9 cellular contexts compared by ENCODE assay signal in the genomic region with DNA sequence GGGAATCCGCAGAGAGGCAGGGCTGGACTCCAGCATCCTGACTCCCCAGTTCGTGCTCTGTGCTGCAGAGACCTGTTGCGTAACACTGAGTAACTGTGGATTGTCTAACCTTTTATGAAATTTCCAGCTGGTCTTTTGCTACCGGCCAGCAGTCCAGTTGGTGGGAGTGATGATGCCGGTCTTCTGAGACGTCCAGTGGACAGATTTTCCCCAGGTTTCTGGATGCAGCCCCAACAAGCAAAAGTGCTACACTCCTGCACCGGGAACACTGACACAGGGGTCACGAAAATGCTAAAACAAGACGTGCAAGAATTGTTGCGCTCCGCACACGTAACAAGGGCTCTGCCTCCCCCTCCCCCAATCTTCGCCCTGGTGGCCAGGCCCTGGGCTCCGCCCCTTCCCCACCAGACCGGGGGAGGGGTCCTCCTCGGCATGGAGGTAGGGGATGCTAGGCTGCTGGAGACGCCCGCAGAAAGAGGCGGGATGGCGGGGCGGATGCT. TPM values are rescaled to one million over a fixed set of nuclear protein-coding genes. Genes with fewer than 3 reads are reported as not detected.
DNase-seq lines count a peak whose midpoint lies in the region; ATAC-seq, FAIRE-seq and TF ChIP-seq lines count a peak whose summit lies in the region.
"Had no signal": no experiment of that assay in that cellular context is flagged by ENCODE, and none has a peak within 500 bp of the region (broad histone marks: within the 10 kb centered on the region; RNA-seq: fewer than 3 reads in every experiment).

No MANE protein-coding gene starts in this region.

- H3K9ac ChIP-seq in astrocyte (ENCODE audit: low read length) (peak overlapping the region; percentile 97), smooth muscle cell (ENCODE audit: low read depth) (peak overlapping the region; percentile 97)

- peaks cover 16% of the 10 kb centered on the region for H3K4me1 Mint-ChIP-seq in CD4-positive, alpha-beta T cell (ENCODE audit: low read depth)
- peaks cover 32% of the 10 kb centered on the region for H3K4me1 Mint-ChIP-seq in astrocyte (ENCODE audit: low read depth, unreplicated experiment)

- no peaks in the 10 kb centered on the region for H3K9me3 ChIP-seq in CD4-positive, alpha-beta T cell (ENCODE audit: control insufficient read depth, low read length)
- H3K9me3 ChIP-seq in astrocyte (ENCODE audit: insufficient read depth, low read depth, low read length) (no peaks in the 10 kb centered on the region), smooth muscle cell (replicated peaks; ENCODE audit: low read depth) (no peaks in the 10 kb centered on the region)

- H3K4me2 ChIP-seq in astrocyte (ENCODE audit: low read length) (peak overlapping the region; percentile 99), smooth muscle cell (peak overlapping the region; percentile 83)

- H3K79me2 ChIP-seq in astrocyte (ENCODE audit: insufficient read depth, low read length) (peaks cover 49% of the 10 kb centered on the region), smooth muscle cell (ENCODE audit: low read depth) (peaks cover 42% of the 10 kb centered on the region)

- CTCF ChIA-PET in CD4-positive, alpha-beta T cell (lab: Charles Lee): no interaction called here

- ATAC-seq in CD4-positive, alpha-beta T cell (ENCODE audit: poor library complexity): no peak
- no peak for ATAC-seq in GM21367 (IDR thresholded peaks at IDR 0.05; ENCODE audit: unreplicated experiment)

- H3F3A ChIP-seq in smooth muscle cell (ENCODE audit: low read depth): peaks cover 4% of the 10 kb centered on the region

- H3K4me1 ChIP-seq in astrocyte (ENCODE audit: insufficient read depth, low read length) (peaks cover 37% of the 10 kb centered on the region), smooth muscle cell (ENCODE audit: low read depth) (peaks cover 35% of the 10 kb centered on the region)

- H3K4me3 ChIP-seq in astrocyte (ENCODE audit: insufficient read depth, low read depth, low read length): peak overlapping the region; percentile 88
- peak overlapping the region; percentile 85 for H3K4me3 ChIP-seq in smooth muscle cell

- no peak overlapping the region for H3K27ac Mint-ChIP-seq in CD4-positive, alpha-beta T cell
- H3K27ac Mint-ChIP-seq in astrocyte (ENCODE audit: unreplicated experiment): peak overlapping the region; percentile 98
- H3K27ac Mint-ChIP-seq: IgD-negative memory B cell had no signal

- POLR2A ChIA-PET in CD4-positive, alpha-beta T cell (lab: Charles Lee): no interaction called here

- no peak for DNase-seq in CD4-positive, alpha-beta T cell
- DNase-seq in LHCN-M2 (ENCODE audit: low read depth): peak; percentile 90
- peak; percentile 76 for DNase-seq in astrocyte (ENCODE audit: low read depth)
- peak; percentile 89 for DNase-seq in iPS-NIHi11 (ENCODE audit: low spot score)
- peak; percentile 80 for DNase-seq in smooth muscle cell (lab: John Stamatoyannopoulos, UW; ENCODE audit: unreplicated experiment)
- no peak for DNase-seq in NCI-H2081 treated with DMSO at 0.1 percent for 48 hours (lab: John Stamatoyannopoulos, UW)
- no peak for DNase-seq in cerebellar cortex (ENCODE audit: low spot score)

- no peaks in the 10 kb centered on the region for H3K9me3 Mint-ChIP-seq in CD4-positive, alpha-beta T cell
- no peaks in the 10 kb centered on the region for H3K9me3 Mint-ChIP-seq in astrocyte (ENCODE audit: unreplicated experiment)
- H3K9me3 Mint-ChIP-seq: IgD-negative memory B cell had no signal

- H2AFZ ChIP-seq in astrocyte (ENCODE audit: low read depth, low read length) (peak overlapping the region; percentile 57), smooth muscle cell (ENCODE audit: low read depth) (no peak overlapping the region)

- H3K4me3 Mint-ChIP-seq in CD4-positive, alpha-beta T cell: peak overlapping the region; percentile 83
- H3K4me3 Mint-ChIP-seq in astrocyte (ENCODE audit: unreplicated experiment): peak overlapping the region; percentile 85

- peaks cover 4% of the 10 kb centered on the region for H3K27me3 Mint-ChIP-seq in CD4-positive, alpha-beta T cell
- H3K27me3 Mint-ChIP-seq in astrocyte (ENCODE audit: low read depth, unreplicated experiment): no peaks in the 10 kb centered on the region

- FAIRE-seq in astrocyte (lab: Jason Lieb, UNC): no peak

- H4K20me1 ChIP-seq in astrocyte (ENCODE audit: insufficient read depth, low read length) (peaks cover 34% of the 10 kb centered on the region), smooth muscle cell (ENCODE audit: low read depth) (peaks cover 30% of the 10 kb centered on the region)

- H3K36me3 Mint-ChIP-seq in CD4-positive, alpha-beta T cell (ENCODE audit: low read depth): peaks cover 4% of the 10 kb centered on the region
- peaks cover 30% of the 10 kb centered on the region for H3K36me3 Mint-ChIP-seq in astrocyte (ENCODE audit: low read depth, unreplicated experiment)

- peaks cover 13% of the 10 kb centered on the region for H3K27me3 ChIP-seq in CD4-positive, alpha-beta T cell (ENCODE audit: control insufficient read depth, insufficient read depth, low read length)
- H3K27me3 ChIP-seq in astrocyte (ENCODE audit: insufficient read depth, low read length): no peaks in the 10 kb centered on the region
- H3K27me3 ChIP-seq in smooth muscle cell (ENCODE audit: low read depth): no peaks in the 10 kb centered on the region

- TF ChIP-seq CTCF in CD4-positive, alpha-beta T cell (IDR thresholded peaks at IDR 0.05): no peak
- TF ChIP-seq CTCF in astrocyte (IDR thresholded peaks at IDR 0.05; ENCODE audit: insufficient read depth, low read depth, low read length): no peak
- no peak for TF ChIP-seq CTCF in smooth muscle cell (IDR thresholded peaks at IDR 0.05; ENCODE audit: borderline replicate concordance, insufficient read depth, poor library complexity, severe bottlenecking)

- H3K27ac ChIP-seq in CD4-positive, alpha-beta T cell (ENCODE audit: low read depth, low read length): no peak overlapping the region
- H3K27ac ChIP-seq in astrocyte (ENCODE audit: low read depth, low read length) (peak overlapping the region; percentile 95), smooth muscle cell (ENCODE audit: low read depth) (peak overlapping the region; percentile 98)

- 2% methylated on average over 15 of the region's 21 CpGs for WGBS in smooth muscle cell (ENCODE audit: low lambda C conversion rate)

- intact Hi-C loops in CD4-positive, alpha-beta T cell (cut with DNase I, micrococcal nuclease): no loop called here

- no peaks in the 10 kb centered on the region for H3K36me3 ChIP-seq in astrocyte (ENCODE audit: insufficient read depth, low read length)
- H3K36me3 ChIP-seq in smooth muscle cell (ENCODE audit: low read depth): no peaks in the 10 kb centered on the region

RNA-seq across cellular contexts. Expression of gene MRC2, which starts 0.7 kb away (rescaled TPM):
- 1 to 10 TPM; 3.8 to 5.1 TPM for total RNA-seq in CD4-positive, alpha-beta T cell
- total RNA-seq in LHCN-M2 (2014; rRNA removed) (210 and 281 TPM in 2 replicates), astrocyte (361 and 588 TPM in 2 replicates), smooth muscle cell (177 and 215 TPM in 2 replicates)
- polyA plus RNA-seq in LHCN-M2 (2012): 150 TPM
- polyA plus RNA-seq in smooth muscle cell: 333 and 489 TPM in 2 replicates

Comparison
In these comparisons a context has a peak if more than half of its experiments do, and no peak if none do; other contexts are left out.
1. DNase-seq: peak in LHCN-M2 (single experiment), astrocyte (single experiment), iPS-NIHi11 (single experiment) and smooth muscle cell (single experiment); none in CD4-positive, alpha-beta T cell (0 of 10), NCI-H2081 treated with DMSO at 0.1 percent for 48 hours (single experiment) and cerebellar cortex (single experiment).
2. RNA of gene MRC2, which starts 0.7 kb away (total RNA-seq): 361 to 588 TPM in astrocyte, 210 to 281 TPM in LHCN-M2 and 177 to 215 TPM in smooth muscle cell; 3.8 to 5.1 TPM in CD4-positive, alpha-beta T cell; every median in the first group is over 10 times any median in the second.